ENCODE assay signal across 8 cellular contexts in the genomic region with DNA sequence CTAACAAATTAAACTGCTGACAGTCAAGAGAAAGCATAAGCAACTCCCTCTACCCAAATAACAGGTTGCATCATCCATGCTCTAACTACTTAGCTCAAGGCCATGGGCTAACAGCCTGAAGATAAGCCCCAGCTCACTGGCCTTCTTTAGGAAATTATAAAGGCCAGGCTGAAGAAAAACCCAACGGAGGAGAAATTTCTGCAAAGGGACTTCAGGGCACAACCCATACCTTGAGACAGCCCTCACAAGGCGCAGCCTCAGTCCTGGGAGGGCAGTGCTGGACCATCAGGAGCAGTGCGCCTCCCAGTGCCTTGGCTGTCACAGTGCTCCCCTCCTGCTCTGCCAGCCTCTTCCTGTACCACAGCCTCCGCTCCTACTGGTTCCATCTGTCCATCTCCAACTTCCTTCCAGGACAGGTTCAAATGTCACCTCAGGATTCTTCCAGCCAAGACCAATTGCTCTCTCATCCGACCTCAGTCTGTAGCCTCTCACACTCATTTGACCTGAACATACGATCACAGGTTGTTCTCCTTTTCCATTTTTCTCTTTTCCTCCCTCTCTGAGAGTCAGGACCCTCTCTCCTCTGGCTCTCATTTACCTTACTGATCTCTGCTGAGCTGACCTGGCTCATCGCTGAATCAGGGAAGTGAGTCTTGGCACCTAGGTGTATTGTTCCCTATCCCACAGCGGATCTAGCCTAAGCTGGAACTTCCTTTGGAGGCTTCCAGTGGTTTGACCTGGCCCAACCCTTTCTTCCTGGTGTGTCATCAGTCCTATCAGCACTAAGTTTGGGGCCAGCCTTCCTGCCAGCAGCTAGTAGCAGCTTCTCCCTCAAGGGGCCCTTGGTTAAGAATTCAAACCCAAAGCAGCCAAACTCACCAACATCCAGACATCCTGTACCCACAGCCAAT. TPM values are rescaled to one million over a fixed set of nuclear protein-coding genes. Genes with fewer than 3 reads are reported as not detected.
DNase-seq lines count a peak whose midpoint lies in the region; ATAC-seq, FAIRE-seq and TF ChIP-seq lines count a peak whose summit lies in the region.

No MANE protein-coding gene starts in this region.

- peaks cover 16% of the 10 kb centered on the region for H3K9me1 ChIP-seq in keratinocyte (ENCODE audit: control insufficient read depth, extremely low read depth, insufficient read depth, low read length)

- ATAC-seq in activated naive CD8-positive, alpha-beta T cell treated with anti-CD3 and anti-CD28 coated beads, Interleukin-2, amount 10 ng/mL, durations not matched to agents 7 days and 5 days (ENCODE audit: low read depth), result no peak
- ATAC-seq in upper lobe of left lung (ENCODE audit: low FRiP score in 2 of 2) (no peak), GM18498 (IDR thresholded peaks at IDR 0.05; ENCODE audit: unreplicated experiment) (no peak), HG03280 (IDR thresholded peaks at IDR 0.05; ENCODE audit: unreplicated experiment) (no peak)

- peaks cover 22% of the 10 kb centered on the region for H4K20me1 ChIP-seq in keratinocyte (ENCODE audit: control insufficient read depth, extremely low read depth, insufficient read depth, low read length)

- dilution Hi-C loops in keratinocyte (cut with MboI; ENCODE audit: extremely low pct_ligation_motif_present, low sequenced_read_pairs), result no loop called here

- H3K9ac ChIP-seq in keratinocyte (ENCODE audit: control insufficient read depth, extremely low read depth, insufficient read depth, low read length), result peak overlapping the region; percentile 90

- DNase-seq in HFF-Myc (ENCODE audit: extremely low read depth, low read depth) (no peak), keratinocyte (ENCODE audit: low read depth, low spot score) (no peak), upper lobe of left lung (peak in 1 of 2 donors; percentile 35)
- no peak for DNase-seq in activated naive CD8-positive, alpha-beta T cell treated with anti-CD3 and anti-CD28 coated beads, Interleukin-2, amount 10 ng/mL, durations not matched to agents 7 days and 5 days
- no peak for DNase-seq in activated CD4-positive, alpha-beta T cell treated with anti-CD3 and anti-CD28 coated beads for 48 hours

- H3K27ac ChIP-seq in ACC112 (ENCODE audit: low read depth, low read length) (peak overlapping the region; percentile 90), keratinocyte (ENCODE audit: control insufficient read depth, insufficient read depth, low read length) (peak overlapping the region; percentile 88), upper lobe of left lung (peak overlapping the region in 3 of 4 donors; percentile 8 to 98 (median 40))

- peaks cover 45% of the 10 kb centered on the region for H3K4me1 Mint-ChIP-seq in activated naive CD8-positive, alpha-beta T cell treated with anti-CD3 and anti-CD28 coated beads, Interleukin-2, amount 10 ng/mL, durations not matched to agents 7 days and 5 days

- TF ChIP-seq POLR2A in upper lobe of left lung (IDR thresholded peaks at IDR 0.05), result no peak

- H3K36me3 ChIP-seq in ACC112 (ENCODE audit: insufficient read depth, low read length) (peaks cover 13% of the 10 kb centered on the region; the same call in 1 of the 2 replicates), keratinocyte (ENCODE audit: control insufficient read depth in 2 of 2, extremely low read depth in 1 of 2, insufficient read depth in 2 of 2, low read length in 2 of 2) (peaks cover 14 to 27% of the 10 kb centered on the region in 2 experiments), upper lobe of left lung (peaks cover 0 to 28% (median 7%) of the 10 kb centered on the region in 4 donors)

- H2AFZ ChIP-seq in ACC112 (ENCODE audit: low read length, unreplicated experiment) (no peak overlapping the region), keratinocyte (ENCODE audit: control insufficient read depth, low read length) (no peak overlapping the region)

- H3K79me2 ChIP-seq in ACC112 (ENCODE audit: control insufficient read depth, insufficient read depth, low read length, unreplicated experiment) (peaks cover 82% of the 10 kb centered on the region), keratinocyte (ENCODE audit: control insufficient read depth, insufficient read depth, low read length) (peaks cover 65% of the 10 kb centered on the region)

- H3K4me3 Mint-ChIP-seq in activated naive CD8-positive, alpha-beta T cell treated with anti-CD3 and anti-CD28 coated beads, Interleukin-2, amount 10 ng/mL, durations not matched to agents 7 days and 5 days, result peak overlapping the region; percentile 97

- H3K4me1 ChIP-seq in ACC112 (ENCODE audit: control insufficient read depth, insufficient read depth, low read length, unreplicated experiment), result peaks cover 55% of the 10 kb centered on the region
- peaks cover 39% of the 10 kb centered on the region for H3K4me1 ChIP-seq in keratinocyte (ENCODE audit: control insufficient read depth, extremely low read depth, insufficient read depth, low read length)
- peaks cover 23 to 40% (median 29%) of the 10 kb centered on the region in 4 donors for H3K4me1 ChIP-seq in upper lobe of left lung

- H3K4me3 ChIP-seq in ACC112 (ENCODE audit: low read depth, low read length) (peak overlapping the region; percentile 85), HFF-Myc (replicated peaks; ENCODE audit: low read depth, low read length) (peak overlapping the region; percentile 85), keratinocyte (ENCODE audit: control insufficient read depth in 2 of 3, extremely low read depth in 1 of 3, insufficient read depth in 2 of 3, low read depth in 1 of 3, low read length in 3 of 3) (peak overlapping the region; percentile 73 to 97 (median 80)), upper lobe of left lung (peak overlapping the region in 1 of 4 donors; percentile 91)

- H3K36me3 Mint-ChIP-seq in activated naive CD8-positive, alpha-beta T cell treated with anti-CD3 and anti-CD28 coated beads, Interleukin-2, amount 10 ng/mL, durations not matched to agents 7 days and 5 days, result peaks cover 21% of the 10 kb centered on the region

- H3K27ac Mint-ChIP-seq in activated naive CD8-positive, alpha-beta T cell treated with anti-CD3 and anti-CD28 coated beads, Interleukin-2, amount 10 ng/mL, durations not matched to agents 7 days and 5 days, result no peak overlapping the region

- no peaks in the 10 kb centered on the region for H3K9me3 Mint-ChIP-seq in activated naive CD8-positive, alpha-beta T cell treated with anti-CD3 and anti-CD28 coated beads, Interleukin-2, amount 10 ng/mL, durations not matched to agents 7 days and 5 days

- POLR2A ChIA-PET in activated naive CD8-positive, alpha-beta T cell treated with anti-CD3 and anti-CD28 coated beads, Interleukin-2, amount 10 ng/mL, durations not matched to agents 7 days and 5 days (lab: Charles Lee), result interaction anchor here (0.6 kb wide), 1 partner anchor 18 kb away, joined by 3 read pairs; no protein-coding TSS in a partner anchor

- TF ChIP-seq EP300 in upper lobe of left lung (IDR thresholded peaks at IDR 0.05), result no peak

- TF ChIP-seq CTCF in HFF-Myc (IDR thresholded peaks at IDR 0.05; ENCODE audit: low read depth, low read length, missing control alignments), result no peak
- peak in 1 of 3 experiments; percentile 40 for TF ChIP-seq CTCF in keratinocyte (optimal IDR thresholded peaks at IDR 0.05 in 1 of 3, IDR thresholded peaks at IDR 0.05 in 1 of 3, conservative IDR thresholded peaks at IDR 0.05 in 1 of 3; ENCODE audit: extremely low read depth in 1 of 3, insufficient read depth in 2 of 3, low read length in 3 of 3)
- TF ChIP-seq CTCF in upper lobe of left lung (IDR thresholded peaks at IDR 0.05), result no peak

- FAIRE-seq in keratinocyte (lab: Jason Lieb, UNC), result peak; percentile 58

- H3K9me3 ChIP-seq in keratinocyte (ENCODE audit: control insufficient read depth, low read depth, low read length), result no peaks in the 10 kb centered on the region
- no peaks in the 10 kb centered on the region for H3K9me3 ChIP-seq in upper lobe of left lung

- no peaks in the 10 kb centered on the region for H3K27me3 Mint-ChIP-seq in activated naive CD8-positive, alpha-beta T cell treated with anti-CD3 and anti-CD28 coated beads, Interleukin-2, amount 10 ng/mL, durations not matched to agents 7 days and 5 days

- no peaks in the 10 kb centered on the region for H3K27me3 ChIP-seq in ACC112 (ENCODE audit: insufficient read depth, low read length)
- H3K27me3 ChIP-seq in keratinocyte (ENCODE audit: control insufficient read depth, extremely low read depth, insufficient read depth, low read length), result no peaks in the 10 kb centered on the region
- no peaks in the 10 kb centered on the region for H3K27me3 ChIP-seq in upper lobe of left lung

- H3K4me2 ChIP-seq in keratinocyte (ENCODE audit: control insufficient read depth, extremely low read depth, insufficient read depth, low read depth, low read length), result peak overlapping the region; percentile 94

- WGBS in upper lobe of left lung, 2 donors, result 74 to 76% methylated on average over 8 of the region's 8 CpGs

RNA-seq across cellular contexts. Expression of a gene that starts 1.9 kb away (rescaled TPM):
- 10 to 100 TPM; 38.6 to 46.8 TPM for total RNA-seq in activated naive CD8-positive, alpha-beta T cell treated with anti-CD3 and anti-CD28 coated beads, Interleukin-2, amount 10 ng/mL, durations not matched to agents 7 days and 5 days
- 77.7 to 132 TPM (median 79.3 TPM) in 3 replicates for polyA plus RNA-seq in keratinocyte
- polyA plus RNA-seq in keratinocyte (2011; ENCODE audit: low read depth), result 37.1 TPM
- polyA plus RNA-seq in keratinocyte (2011; cell fraction: cytosol; rRNA removed), result 47.2 and 86.9 TPM in 2 replicates
- 66.7 and 79.6 TPM in 2 replicates for polyA plus RNA-seq in keratinocyte (2011; cell fraction: nucleus; rRNA removed)
- polyA plus RNA-seq in keratinocyte (2012; ENCODE audit: low replicate concordance), result 32.9 and 72.5 TPM in 2 replicates
- polyA minus RNA-seq in keratinocyte, result 67.9 to 134 TPM (median 90.8 TPM) in 3 replicates
- polyA minus RNA-seq in keratinocyte (2011; cell fraction: cytosol; rRNA and poly(A)+ RNA removed), result 61.0 TPM
- polyA minus RNA-seq in keratinocyte (2011; cell fraction: nucleus; rRNA and poly(A)+ RNA removed), result 59.9 and 90.0 TPM in 2 replicates
- 100 to 1,000 TPM in 1 of 6 donors, 10 to 100 TPM in 5; 16.8 to 102 (median 77.5) TPM for total RNA-seq in upper lobe of left lung

RNA-seq across cellular contexts. Expression of a gene that starts 27.3 kb away (rescaled TPM):
- 10 to 100 TPM; 57.1 to 59.3 TPM for total RNA-seq in activated naive CD8-positive, alpha-beta T cell treated with anti-CD3 and anti-CD28 coated beads, Interleukin-2, amount 10 ng/mL, durations not matched to agents 7 days and 5 days
- 5.7 to 10.8 TPM (median 7.0 TPM) in 3 replicates for polyA plus RNA-seq in keratinocyte
- polyA plus RNA-seq in keratinocyte (2011; ENCODE audit: low read depth), result 10.1 TPM
- 6.1 and 8.7 TPM in 2 replicates for polyA plus RNA-seq in keratinocyte (2011; cell fraction: cytosol; rRNA removed)
- polyA plus RNA-seq in keratinocyte (2011; cell fraction: nucleus; rRNA removed), result 13.1 and 13.4 TPM in 2 replicates
- polyA plus RNA-seq in keratinocyte (2012; ENCODE audit: low replicate concordance), result 9.0 and 13.7 TPM in 2 replicates
- 8.7 to 59.2 TPM (median 14.6 TPM) in 3 replicates for polyA minus RNA-seq in keratinocyte
- 7.5 TPM for polyA minus RNA-seq in keratinocyte (2011; cell fraction: cytosol; rRNA and poly(A)+ RNA removed)
- polyA minus RNA-seq in keratinocyte (2011; cell fraction: nucleus; rRNA and poly(A)+ RNA removed), result 13.5 TPM in 2 replicates
- total RNA-seq in upper lobe of left lung, result 100 to 1,000 TPM in 2 of 6 donors, 10 to 100 TPM in 4; 64.0 to 119 (median 80.0) TPM

Comparison
In these comparisons a context has a peak if more than half of its experiments do, and no peak if none do; other contexts are left out.
1. H3K27ac ChIP-seq: peak in every context shown above with its lines; median percentile 90 in ACC112; 88 in keratinocyte; 40 in upper lobe of left lung.